Comparison of ENCODE assay signal across 27 cellular contexts in the genomic region with DNA sequence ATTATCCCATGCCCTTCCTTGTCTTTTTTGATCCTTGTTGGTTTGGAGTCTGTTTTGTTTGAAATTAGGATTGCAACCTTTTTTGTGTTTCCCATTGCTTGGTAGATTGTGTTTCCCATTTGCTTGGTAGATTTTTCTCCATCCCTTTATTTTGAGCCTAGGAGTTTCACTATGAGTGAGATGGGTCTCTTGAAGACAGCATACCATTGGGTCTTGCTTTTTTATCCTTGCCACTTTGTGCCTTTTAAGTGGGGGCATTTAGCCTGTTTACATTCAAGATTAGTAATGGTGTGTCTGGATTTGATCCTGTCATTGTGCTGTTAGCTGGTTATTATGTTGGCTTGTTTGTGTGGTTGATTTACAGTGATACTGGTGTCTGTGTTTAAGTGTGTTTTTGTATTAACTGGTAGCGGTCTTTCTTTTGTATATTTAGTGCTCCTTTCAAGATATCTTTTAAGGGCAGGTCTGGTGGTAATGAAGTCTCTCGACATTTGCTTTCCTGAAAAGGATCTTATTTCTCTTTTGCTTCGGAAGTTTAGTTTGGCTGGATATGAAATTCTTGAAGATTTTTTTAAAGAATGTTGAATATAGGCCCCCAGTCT.
"Had no signal": no experiment of that assay in that cellular context is flagged by ENCODE, and none has a peak within 500 bp of the region (broad histone marks: within the 10 kb centered on the region; RNA-seq: fewer than 3 reads in every experiment).

No MANE protein-coding gene starts in this region.

- H3K36me3 ChIP-seq: ovary, right atrium auricular region, transverse colon had no signal

- H3K27me3 Mint-ChIP-seq: activated CD4-positive, alpha-beta T cell treated with anti-CD3 and anti-CD28 coated beads for 36 hours; naive thymus-derived CD4-positive, alpha-beta T cell had no signal

- H3K4me2 ChIP-seq: smooth muscle cell had no signal

- H3K27ac Mint-ChIP-seq: activated CD4-positive, alpha-beta T cell treated with anti-CD3 and anti-CD28 coated beads for 36 hours; activated T-cell treated with anti-CD3 and anti-CD28 coated beads, Interleukin-2, amount 50 U/mL, for 72 hours; mesothelial cell of epicardium had no signal

- H3K27me3 ChIP-seq: ovary, right atrium auricular region, testis, transverse colon had no signal

- H3K4me3 ChIP-seq: ovary, right atrium auricular region, smooth muscle cell, testis, transverse colon had no signal

- H3K27ac ChIP-seq: ovary, testis, transverse colon had no signal

- DNase-seq: activated CD4-positive, alpha-beta T cell treated with anti-CD3 and anti-CD28 coated beads for 36 hours; activated CD4-positive, alpha-beta T cell treated with anti-CD3 and anti-CD28 coated beads, Interleukin-2, amount 50 U/mL, for 4 hours; activated CD4-positive, CD25-positive, alpha-beta regulatory T cell; activated effector memory CD4-positive, alpha-beta T cell treated with anti-CD3 and anti-CD28 coated beads, Interleukin-2, amount 50 U/mL, for 16 hours; activated naive CD4-positive, alpha-beta T cell treated with anti-CD3 and anti-CD28 coated beads, Interleukin-2, amount 50 U/mL, for 16 hours; activated T-cell treated with anti-CD3 and anti-CD28 coated beads for 4 hours; activated T-cell treated with anti-CD3 and anti-CD28 coated beads, Interleukin-2, amount 50 U/mL, for 72 hours; dermis blood vessel endothelial cell; effector CD4-positive, alpha-beta T cell; head of caudate nucleus; hippocampal formation; left cardiac atrium; mammary epithelial cell; naive thymus-derived CD4-positive, alpha-beta T cell; ovary; stimulated activated CD4-positive, alpha-beta T cell treated with anti-CD3 and anti-CD28 coated beads, Interleukin-1b, Interleukin-23, amount 100 ng/mL, for 48 hours; stimulated activated CD4-positive, alpha-beta T cell treated with anti-CD3 and anti-CD28 coated beads, Interleukin-4, amount 100 ng/mL, for 4 hours; stimulated activated CD8-positive, alpha-beta memory T cell treated with anti-CD3 and anti-CD28 coated beads, Interleukin-4, amount 100 ng/mL, for 48 hours; stimulated activated naive CD4-positive, alpha-beta T cell; testis; transverse colon had no signal

- ATAC-seq: activated CD4-positive, alpha-beta T cell treated with anti-CD3 and anti-CD28 coated beads for 36 hours; activated T-cell treated with anti-CD3 and anti-CD28 coated beads, Interleukin-2, amount 50 U/mL, for 72 hours; left cardiac atrium; naive thymus-derived CD4-positive, alpha-beta T cell had no signal

- FAIRE-seq: colon, endometrium, keratinocyte had no signal

- H3K4me1 ChIP-seq: testis had no signal

- H3K9me3 ChIP-seq: ovary, right atrium auricular region, testis had no signal

- H3K4me3 Mint-ChIP-seq: activated CD4-positive, alpha-beta T cell treated with anti-CD3 and anti-CD28 coated beads for 36 hours; activated T-cell treated with anti-CD3 and anti-CD28 coated beads, Interleukin-2, amount 50 U/mL, for 72 hours; mesothelial cell of epicardium had no signal
